ENCODE assay signal across 22 cellular contexts in genomic region chr1:5907386-5907785, GRCh38.
"Had no signal": no experiment of that assay in that cellular context is flagged by ENCODE, and none has a peak within 500 bp of the region (broad histone marks: within the 10 kb centered on the region; RNA-seq: fewer than 3 reads in every experiment).

No MANE protein-coding gene starts in this region.

- H3K36me3 ChIP-seq: neural progenitor cell had no signal

- H3K4me3 ChIP-seq: dorsolateral prefrontal cortex, esophagus muscularis mucosa, gastrocnemius medialis, heart right ventricle, left ventricle myocardium inferior, lower lobe of right lung, neural progenitor cell, right atrium auricular region, sigmoid colon, skin epidermis, testis, tibial nerve had no signal

- ATAC-seq: gastrocnemius medialis; heart right ventricle; lower lobe of right lung; natural killer cell; stimulated activated naive B cell treated with anti-CD40 and anti-IgM and Interleukin-4, amounts not matched to agents 10 μg/mL and 1 μg/mL and 100 μg/mL, for 72 hours; stimulated activated naive CD8-positive, alpha-beta T cell treated with anti-CD3 and anti-CD28 coated beads, Interleukin-15, amount 100 ng/mL, for 72 hours had no signal

- H2AFZ ChIP-seq: neural progenitor cell had no signal

- H3K27me3 ChIP-seq: dorsolateral prefrontal cortex, esophagus muscularis mucosa, gastrocnemius medialis, heart right ventricle, neural progenitor cell, right atrium auricular region, sigmoid colon, testis, tibial nerve had no signal

- H3K4me1 ChIP-seq: esophagus muscularis mucosa, gastrocnemius medialis, heart right ventricle, left ventricle myocardium inferior, lower lobe of right lung, neural progenitor cell, right atrium auricular region, sigmoid colon, testis, tibial nerve had no signal

- DNase-seq: cortex of kidney; effector memory CD4-positive, alpha-beta T cell; gastrocnemius medialis; heart right ventricle; hypothalamus; left ventricle myocardium inferior; lower lobe of right lung; natural killer cell; occipital lobe; sigmoid colon; stimulated activated CD4-positive, alpha-beta T cell treated with anti-CD3 and anti-CD28 coated beads, Interleukin-2, amount 100 ng/mL, for 24 hours; stimulated activated CD4-positive, alpha-beta T cell treated with anti-CD3 and anti-CD28 coated beads, Interleukin-4, amount 100 ng/mL, for 4 hours; stimulated activated naive B cell treated with anti-CD40 and anti-IgM and Interleukin-4, amounts not matched to agents 10 μg/mL and 1 μg/mL and 100 μg/mL, for 72 hours; stimulated activated naive CD8-positive, alpha-beta T cell treated with anti-CD3 and anti-CD28 coated beads, Interleukin-15, amount 100 ng/mL, for 72 hours; testis had no signal

- H3K27ac ChIP-seq: epithelial cell of prostate, esophagus muscularis mucosa, gastrocnemius medialis, heart right ventricle, left ventricle myocardium inferior, lower lobe of right lung, neural progenitor cell, right atrium auricular region, sigmoid colon, skin epidermis, testis, tibial nerve had no signal

- H3K9me3 ChIP-seq: esophagus muscularis mucosa, gastrocnemius medialis, heart right ventricle, left ventricle myocardium inferior, lower lobe of right lung, right atrium auricular region, sigmoid colon, testis, tibial nerve had no signal

- H3K4me2 ChIP-seq: neural progenitor cell had no signal
